32 cellular contexts compared by ENCODE assay signal in genomic region chr15:77866596-77867125, GRCh38.
"Had no signal": no experiment of that assay in that cellular context is flagged by ENCODE, and none has a peak within 500 bp of the region (broad histone marks: within the 10 kb centered on the region; RNA-seq: fewer than 3 reads in every experiment).

No MANE protein-coding gene starts in this region.

- ATAC-seq: activated naive CD4-positive, alpha-beta T cell treated with anti-CD3 and anti-CD28 coated beads, Interleukin-2, amount 50 U/mL, for 72 hours; activated T-cell treated with anti-CD3 and anti-CD28 coated beads, Interleukin-2, amount 50 U/mL, for 4 hours; activated T-helper 17 cell treated with anti-CD3 and anti-CD28 coated beads, Interleukin-2, amount 50 U/mL, for 72 hours; effector memory CD8-positive, alpha-beta T cell; esophagus mucosa; left lung; stimulated activated naive B cell treated with anti-CD40 and anti-IgM and Interleukin-4, amounts not matched to agents 10 μg/mL and 1 μg/mL and 100 μg/mL, for 72 hours; T-helper 17 cell had no signal

- H3K9me3 ChIP-seq: breast epithelium, colonic mucosa, left lung, neutrophil, ovary, prostate gland, stomach, tibial nerve had no signal

- H3K9me3 Mint-ChIP-seq: activated CD4-positive, alpha-beta memory T cell treated with anti-CD3 and anti-CD28 coated beads for 36 hours; activated CD4-positive, alpha-beta T cell treated with anti-CD3 and anti-CD28 coated beads, Interleukin-2, amount 10 ng/mL, durations not matched to agents 24 days and 14 days; activated naive CD4-positive, alpha-beta T cell treated with anti-CD3 and anti-CD28 coated beads, Interleukin-2, amount 50 U/mL, for 72 hours; activated T-cell treated with anti-CD3 and anti-CD28 coated beads, Interleukin-2, amount 50 U/mL, for 4 hours; activated T-helper 17 cell treated with anti-CD3 and anti-CD28 coated beads, Interleukin-2, amount 50 U/mL, for 72 hours; effector memory CD8-positive, alpha-beta T cell; immature natural killer cell; mesothelial cell of epicardium; naive B cell; nephron progenitor cell; stimulated activated naive B cell treated with anti-CD40 and anti-IgM and Interleukin-4, amounts not matched to agents 10 μg/mL and 1 μg/mL and 100 μg/mL, for 72 hours had no signal

- H3K4me3 Mint-ChIP-seq: activated CD4-positive, alpha-beta memory T cell treated with anti-CD3 and anti-CD28 coated beads for 36 hours; activated CD4-positive, alpha-beta T cell treated with anti-CD3 and anti-CD28 coated beads, Interleukin-2, amount 10 ng/mL, durations not matched to agents 24 days and 14 days; activated T-cell treated with anti-CD3 and anti-CD28 coated beads, Interleukin-2, amount 50 U/mL, for 4 hours; activated T-helper 17 cell treated with anti-CD3 and anti-CD28 coated beads, Interleukin-2, amount 50 U/mL, for 72 hours; effector memory CD8-positive, alpha-beta T cell; immature natural killer cell; mesothelial cell of epicardium; naive B cell; nephron progenitor cell; stimulated activated naive B cell treated with anti-CD40 and anti-IgM and Interleukin-4, amounts not matched to agents 10 μg/mL and 1 μg/mL and 100 μg/mL, for 72 hours; T-helper 17 cell had no signal

- DNase-seq: activated CD4-positive, alpha-beta memory T cell treated with anti-CD3 and anti-CD28 coated beads for 36 hours; activated CD4-positive, alpha-beta T cell treated with anti-CD3 and anti-CD28 coated beads, Interleukin-2, amount 10 ng/mL, durations not matched to agents 24 days and 14 days; activated CD4-positive, CD25-positive, alpha-beta regulatory T cell treated with anti-CD3 and anti-CD28 coated beads, Interleukin-2, amount 50 U/mL, for 72 hours; activated CD8-positive, alpha-beta memory T cell treated with anti-CD3 and anti-CD28 coated beads, Interleukin-2, amount 50 U/mL, for 48 hours; activated naive CD4-positive, alpha-beta T cell; activated T-cell treated with anti-CD3 and anti-CD28 coated beads, Interleukin-2, amount 50 U/mL, for 4 hours; colonic mucosa; effector memory CD8-positive, alpha-beta T cell; foreskin fibroblast; hypothalamus; immature natural killer cell; mammary epithelial cell; naive B cell; nephron progenitor cell; retina; stimulated activated CD4-positive, alpha-beta T cell treated with anti-CD3 and anti-CD28 coated beads, Interleukin-15, amount 100 ng/mL, for 24 hours; stimulated activated CD4-positive, alpha-beta T cell treated with anti-CD3 and anti-CD28 coated beads, Interleukin-2, amount 100 ng/mL, for 24 hours; stimulated activated naive B cell treated with anti-CD40 and anti-IgM and Interleukin-4, amounts not matched to agents 10 μg/mL and 1 μg/mL and 100 μg/mL, for 72 hours; stomach; T-helper 17 cell; T1000 had no signal

- H3K4me1 Mint-ChIP-seq: activated CD4-positive, alpha-beta T cell treated with anti-CD3 and anti-CD28 coated beads, Interleukin-2, amount 10 ng/mL, durations not matched to agents 24 days and 14 days; activated T-helper 17 cell treated with anti-CD3 and anti-CD28 coated beads, Interleukin-2, amount 50 U/mL, for 72 hours; immature natural killer cell; naive B cell had no signal

- H3K4me3 ChIP-seq: breast epithelium, colonic mucosa, dorsolateral prefrontal cortex, left lung, ovary, prostate gland, stomach, tibial nerve had no signal

- H3K27me3 ChIP-seq: breast epithelium, colonic mucosa, dorsolateral prefrontal cortex, neutrophil, ovary, tibial nerve had no signal

- H3K36me3 ChIP-seq: breast epithelium, colonic mucosa, left lung, neutrophil, ovary, prostate gland, stomach, tibial nerve had no signal

- H3K36me3 Mint-ChIP-seq: activated CD4-positive, alpha-beta memory T cell treated with anti-CD3 and anti-CD28 coated beads for 36 hours; activated naive CD4-positive, alpha-beta T cell treated with anti-CD3 and anti-CD28 coated beads, Interleukin-2, amount 50 U/mL, for 72 hours; immature natural killer cell; mesothelial cell of epicardium; naive B cell; stimulated activated naive B cell treated with anti-CD40 and anti-IgM and Interleukin-4, amounts not matched to agents 10 μg/mL and 1 μg/mL and 100 μg/mL, for 72 hours had no signal

- H3K4me1 ChIP-seq: breast epithelium, colonic mucosa, left lung, prostate gland, tibial nerve had no signal

- H3K27me3 Mint-ChIP-seq: activated CD4-positive, alpha-beta memory T cell treated with anti-CD3 and anti-CD28 coated beads for 36 hours; activated CD4-positive, alpha-beta T cell treated with anti-CD3 and anti-CD28 coated beads, Interleukin-2, amount 10 ng/mL, durations not matched to agents 24 days and 14 days had no signal

- H3K27ac ChIP-seq: breast epithelium, colonic mucosa, dorsolateral prefrontal cortex, left lung, neutrophil, ovary, prostate gland, stomach, tibial nerve had no signal

- H3K27ac Mint-ChIP-seq: activated CD4-positive, alpha-beta memory T cell treated with anti-CD3 and anti-CD28 coated beads for 36 hours; activated CD4-positive, alpha-beta T cell treated with anti-CD3 and anti-CD28 coated beads, Interleukin-2, amount 10 ng/mL, durations not matched to agents 24 days and 14 days; activated naive CD4-positive, alpha-beta T cell treated with anti-CD3 and anti-CD28 coated beads, Interleukin-2, amount 50 U/mL, for 72 hours; activated T-helper 17 cell treated with anti-CD3 and anti-CD28 coated beads, Interleukin-2, amount 50 U/mL, for 72 hours; effector memory CD8-positive, alpha-beta T cell; immature natural killer cell; mesothelial cell of epicardium; nephron progenitor cell; stimulated activated naive B cell treated with anti-CD40 and anti-IgM and Interleukin-4, amounts not matched to agents 10 μg/mL and 1 μg/mL and 100 μg/mL, for 72 hours; T-helper 17 cell had no signal
